Comparison of ENCODE assay signal across 9 cellular contexts in genomic region chr10:78406648-78407008, GRCh38.
DNase-seq lines count a peak whose midpoint lies in the region; ATAC-seq, FAIRE-seq and TF ChIP-seq lines count a peak whose summit lies in the region.
"Had no signal": no experiment of that assay in that cellular context is flagged by ENCODE, and none has a peak within 500 bp of the region (broad histone marks: within the 10 kb centered on the region; RNA-seq: fewer than 3 reads in every experiment).

No MANE protein-coding gene starts in this region.

- H3K27me3 ChIP-seq in ascending aorta (no peaks in the 10 kb centered on the region), suprapubic skin (peaks cover 13% of the 10 kb centered on the region)

- no peaks in the 10 kb centered on the region for H3K36me3 Mint-ChIP-seq in activated CD4-positive, alpha-beta T cell treated with anti-CD3 and anti-CD28 coated beads for 36 hours (ENCODE audit: low read depth)

- POLR2A ChIA-PET in activated CD4-positive, alpha-beta T cell treated with anti-CD3 and anti-CD28 coated beads for 36 hours (lab: Charles Lee) = no interaction called here

- peaks cover 9% of the 10 kb centered on the region for H3K27me3 Mint-ChIP-seq in activated CD4-positive, alpha-beta T cell treated with anti-CD3 and anti-CD28 coated beads for 36 hours

- intact Hi-C loops in activated CD4-positive, alpha-beta T cell treated with anti-CD3 and anti-CD28 coated beads for 36 hours (cut with DNase I, micrococcal nuclease) = loop anchor here in 1 of 2 experiments (5.0 kb wide), 1 partner anchor 791 kb away; no protein-coding TSS in a partner anchor
- intact Hi-C loops in ascending aorta (cut with DNase I) = loop anchor here (2.0 kb wide), 1 partner anchor 104 kb away; no protein-coding TSS in a partner anchor
- intact Hi-C loops in kidney (cut with DNase I) = no loop called here

- CTCF ChIA-PET in activated CD4-positive, alpha-beta T cell treated with anti-CD3 and anti-CD28 coated beads for 36 hours (lab: Charles Lee) = interaction anchor here (0.6 to 1.6 kb wide), 3 partner anchors 9 to 683 kb away, joined by 3 to 4 read pairs (median 4); no protein-coding TSS in a partner anchor

- no peak for TF ChIP-seq POLR2A in suprapubic skin (IDR thresholded peaks at IDR 0.05)

- H3K9me3 ChIP-seq in ascending aorta (no peaks in the 10 kb centered on the region), kidney (ENCODE audit: control insufficient read depth in 1 of 2, low read length in 2 of 2) (no peaks in the 10 kb centered on the region), suprapubic skin (no peaks in the 10 kb centered on the region)

- peak overlapping the region; percentile 58 for H3K4me3 Mint-ChIP-seq in activated CD4-positive, alpha-beta T cell treated with anti-CD3 and anti-CD28 coated beads for 36 hours

- peak; percentile 31 for ATAC-seq in activated CD4-positive, alpha-beta T cell treated with anti-CD3 and anti-CD28 coated beads for 36 hours
- no peak for ATAC-seq in GM19455 (IDR thresholded peaks at IDR 0.05; ENCODE audit: unreplicated experiment)

- H3K9ac ChIP-seq in kidney (ENCODE audit: low read length in 2 of 2) = no peak overlapping the region

- TF ChIP-seq CTCF in ascending aorta (IDR thresholded peaks at IDR 0.05) (no peak), kidney (IDR thresholded peaks at IDR 0.05; ENCODE audit: borderline replicate concordance, extremely low read depth, insufficient read depth) (no peak), suprapubic skin (IDR thresholded peaks at IDR 0.05) (no peak)

- H3K9me3 Mint-ChIP-seq in activated CD4-positive, alpha-beta T cell treated with anti-CD3 and anti-CD28 coated beads for 36 hours (ENCODE audit: low read depth) = no peaks in the 10 kb centered on the region

- FAIRE-seq in kidney (lab: Jason Lieb, UNC) = no peak

- no peak for DNase-seq in activated CD4-positive, alpha-beta T cell treated with anti-CD3 and anti-CD28 coated beads for 36 hours
- no peak for DNase-seq in activated CD4-positive, alpha-beta T cell treated with anti-CD3 and anti-CD28 coated beads for 48 hours
- DNase-seq in ascending aorta (ENCODE audit: low spot score in 2 of 2) = peak in 1 of 2 donors; percentile 35
- no peak for DNase-seq in kidney
- DNase-seq in suprapubic skin (ENCODE audit: low spot score in 2 of 2) = peak in 1 of 2 donors; percentile 70
- DNase-seq in NCI-H524 (lab: John Stamatoyannopoulos, UW) = no peak
- no peak for DNase-seq in T1000 (lab: John Stamatoyannopoulos, UW)
- DNase-seq: SIG-M5 had no signal

- H3K4me1 Mint-ChIP-seq in activated CD4-positive, alpha-beta T cell treated with anti-CD3 and anti-CD28 coated beads for 36 hours = peaks cover 4% of the 10 kb centered on the region

- H3K27ac Mint-ChIP-seq in activated CD4-positive, alpha-beta T cell treated with anti-CD3 and anti-CD28 coated beads for 36 hours = no peak overlapping the region

- H3K4me1 ChIP-seq in ascending aorta = peaks cover 4 to 26% of the 10 kb centered on the region in 2 donors
- H3K4me1 ChIP-seq in kidney (ENCODE audit: control insufficient read depth in 1 of 2, insufficient read depth in 1 of 2, low read depth in 1 of 2, low read length in 2 of 2) = peaks cover 6 to 9% of the 10 kb centered on the region in 2 donors
- peaks cover 31% of the 10 kb centered on the region for H3K4me1 ChIP-seq in suprapubic skin

- no peak for TF ChIP-seq EP300 in suprapubic skin (IDR thresholded peaks at IDR 0.05)

- H3K4me3 ChIP-seq in ascending aorta (peak overlapping the region; percentile 41 to 49), kidney (ENCODE audit: low read length in 2 of 2) (peak overlapping the region; percentile 18 to 67), suprapubic skin (peak overlapping the region; percentile 17)

- WGBS in suprapubic skin = 23% methylated on average over 9 of the region's 10 CpGs

- H3K27ac ChIP-seq in ascending aorta (no peak overlapping the region), kidney (ENCODE audit: low read depth in 2 of 2, low read length in 2 of 2) (no peak overlapping the region), suprapubic skin (no peak overlapping the region)

- H3K36me3 ChIP-seq in ascending aorta = no peaks in the 10 kb centered on the region
- H3K36me3 ChIP-seq in kidney (ENCODE audit: control insufficient read depth in 1 of 2, insufficient read depth in 2 of 2, low read length in 2 of 2) = no peaks in the 10 kb centered on the region
- H3K36me3 ChIP-seq in suprapubic skin = no peaks in the 10 kb centered on the region
